Comparison of ENCODE assay signal across 23 cellular contexts in genomic region chr19:44371815-44372480, GRCh38. TPM values are rescaled to one million over a fixed set of nuclear protein-coding genes. Genes with fewer than 3 reads are reported as not detected.
"Had no signal": no experiment of that assay in that cellular context is flagged by ENCODE, and none has a peak within 500 bp of the region (broad histone marks: within the 10 kb centered on the region; RNA-seq: fewer than 3 reads in every experiment).

No MANE protein-coding gene starts in this region.

- H3K27me3 ChIP-seq: cardiac muscle cell had no signal

- H3K27ac ChIP-seq: cardiac muscle cell had no signal

- H3K36me3 ChIP-seq: cardiac muscle cell had no signal

- H3K4me3 ChIP-seq: cardiac muscle cell had no signal

- FAIRE-seq: astrocyte, colon had no signal

- DNase-seq: activated B cell treated with CpG ODN at 0.5 μM for 24 hours; activated CD4-positive, alpha-beta T cell treated with anti-CD3 and anti-CD28 coated beads for 1 hour; activated CD4-positive, alpha-beta T cell treated with anti-CD3 and anti-CD28 coated beads, Interleukin-2, amount 10 ng/mL, durations not matched to agents 24 days and 14 days; activated CD4-positive, alpha-beta T cell treated with anti-CD3 and anti-CD28 coated beads, Interleukin-2, amount 50 U/mL, for 48 hours; activated gamma-delta T cell; activated naive CD4-positive, alpha-beta T cell treated with anti-CD3 and anti-CD28 coated beads for 36 hours; activated T-cell treated with anti-CD3 and anti-CD28 coated beads, Interleukin-2, amount 50 U/mL, for 4 hours; amygdala; Karpas-422; NCI-H1105 treated with DMSO at 0.1 percent for 48 hours; NCI-H1436 treated with DMSO at 0.1 percent for 48 hours; NCI-H187; NCI-H2081; NCI-H226; NCI-H526 treated with DMSO at 0.1 percent for 48 hours; NCI-H82; SIG-M5; T-helper 17 cell; T-helper 9 cell had no signal

- ATAC-seq: activated T-cell treated with anti-CD3 and anti-CD28 coated beads, Interleukin-2, amount 50 U/mL, for 4 hours; activated T-helper 17 cell treated with anti-CD3 and anti-CD28 coated beads, Interleukin-2, amount 50 U/mL, for 72 hours; T-helper 17 cell had no signal

RNA-seq across cellular contexts. Expression of gene ZNF112, which starts 15.5 kb away (rescaled TPM):
- total RNA-seq: activated CD4-positive, alpha-beta T cell treated with anti-CD3 and anti-CD28 coated beads, Interleukin-2, amount 10 ng/mL, durations not matched to agents 24 days and 14 days; activated T-helper 17 cell treated with anti-CD3 and anti-CD28 coated beads, Interleukin-2, amount 50 U/mL, for 72 hours; T-helper 17 cell had no signal

RNA-seq across cellular contexts. Expression of gene ZNF285, which starts 29.5 kb away (rescaled TPM):
- total RNA-seq: activated CD4-positive, alpha-beta T cell treated with anti-CD3 and anti-CD28 coated beads, Interleukin-2, amount 10 ng/mL, durations not matched to agents 24 days and 14 days had no signal
